Comparison of ENCODE assay signal across 29 cellular contexts in genomic region chr6:41541364-41541763, GRCh38.
"Had no signal": no experiment of that assay in that cellular context is flagged by ENCODE, and none has a peak within 500 bp of the region (broad histone marks: within the 10 kb centered on the region; RNA-seq: fewer than 3 reads in every experiment).

No MANE protein-coding gene starts in this region.

- H3K27ac ChIP-seq: neutrophil, pancreas, prostate gland, right lobe of liver, sigmoid colon, stomach, thoracic aorta, thyroid gland, tibial nerve, upper lobe of left lung, vagina had no signal

- H3K4me3 Mint-ChIP-seq: naive thymus-derived CD4-positive, alpha-beta T cell; natural killer cell; stimulated activated effector memory CD8-positive, alpha-beta T cell treated with anti-CD3 and anti-CD28 coated beads, Interleukin-12 subunit alpha, Interleukin-12 subunit beta, amount 100 ng/mL, for 72 hours; stimulated activated naive B cell treated with anti-CD40 and anti-IgM and Interleukin-4, amounts not matched to agents 10 μg/mL and 1 μg/mL and 100 μg/mL, for 72 hours; stimulated activated naive CD8-positive, alpha-beta T cell treated with anti-CD3 and anti-CD28 coated beads, Interleukin-15, Interleukin-2, amounts not matched to agents 100 ng/mL and 50 ng/mL, for 24 hours had no signal

- H3K9me3 Mint-ChIP-seq: naive thymus-derived CD4-positive, alpha-beta T cell; natural killer cell; nephron; neural crest cell; stimulated activated effector memory CD8-positive, alpha-beta T cell treated with anti-CD3 and anti-CD28 coated beads, Interleukin-12 subunit alpha, Interleukin-12 subunit beta, amount 100 ng/mL, for 72 hours; stimulated activated naive B cell treated with anti-CD40 and anti-IgM and Interleukin-4, amounts not matched to agents 10 μg/mL and 1 μg/mL and 100 μg/mL, for 72 hours; stimulated activated naive CD8-positive, alpha-beta T cell treated with anti-CD3 and anti-CD28 coated beads, Interleukin-15, Interleukin-2, amounts not matched to agents 100 ng/mL and 50 ng/mL, for 24 hours had no signal

- H3K9me3 ChIP-seq: neutrophil, pancreas, prostate gland, right lobe of liver, sigmoid colon, stomach, thoracic aorta, thyroid gland, tibial nerve, upper lobe of left lung, vagina had no signal

- H3K36me3 ChIP-seq: neutrophil, pancreas, prostate gland, right lobe of liver, sigmoid colon, stomach, thoracic aorta, thyroid gland, tibial nerve, upper lobe of left lung, vagina had no signal

- H3K36me3 Mint-ChIP-seq: naive thymus-derived CD4-positive, alpha-beta T cell; natural killer cell had no signal

- H3K4me3 ChIP-seq: pancreas, prostate gland, right lobe of liver, sigmoid colon, stomach, thoracic aorta, thyroid gland, tibial nerve, upper lobe of left lung, vagina had no signal

- FAIRE-seq: pancreas, small intestine, urothelium cell line had no signal

- DNase-seq: naive thymus-derived CD4-positive, alpha-beta T cell; natural killer cell; nucleus accumbens; pancreas; retina; right cardiac atrium; right lobe of liver; sigmoid colon; small intestine; stimulated activated CD4-positive, alpha-beta T cell treated with anti-CD3 and anti-CD28 coated beads, Interleukin-15, amount 100 ng/mL, for 24 hours; stimulated activated CD4-positive, alpha-beta T cell treated with anti-CD3 and anti-CD28 coated beads, Interleukin-2, amount 100 ng/mL, for 24 hours; stimulated activated CD4-positive, alpha-beta T cell treated with anti-CD3 and anti-CD28 coated beads, Interleukin-2, amount 100 ng/mL, for 48 hours; stimulated activated CD4-positive, alpha-beta T cell treated with anti-CD3 and anti-CD28 coated beads, Interleukin-4, amount 100 ng/mL, for 24 hours; stimulated activated naive B cell treated with anti-CD40 and anti-IgM and Interleukin-4, amounts not matched to agents 10 μg/mL and 1 μg/mL and 100 μg/mL, for 72 hours; stimulated activated naive CD4-positive, alpha-beta T cell treated with Interleukin-2 at 50 U/mL for 16 hours; stomach; thyroid gland; trophoblast cell; upper lobe of left lung had no signal

- ATAC-seq: naive thymus-derived CD4-positive, alpha-beta T cell; natural killer cell; pancreas; right cardiac atrium; right lobe of liver; stimulated activated effector memory CD8-positive, alpha-beta T cell treated with anti-CD3 and anti-CD28 coated beads, Interleukin-12 subunit alpha, Interleukin-12 subunit beta, amount 100 ng/mL, for 72 hours; stimulated activated naive B cell treated with anti-CD40 and anti-IgM and Interleukin-4, amounts not matched to agents 10 μg/mL and 1 μg/mL and 100 μg/mL, for 72 hours had no signal

- H3K27me3 ChIP-seq: pancreas, right lobe of liver, sigmoid colon, thyroid gland, tibial nerve, upper lobe of left lung, vagina had no signal

- H3K27ac Mint-ChIP-seq: naive thymus-derived CD4-positive, alpha-beta T cell; natural killer cell; nephron; stimulated activated effector memory CD8-positive, alpha-beta T cell treated with anti-CD3 and anti-CD28 coated beads, Interleukin-12 subunit alpha, Interleukin-12 subunit beta, amount 100 ng/mL, for 72 hours; stimulated activated naive B cell treated with anti-CD40 and anti-IgM and Interleukin-4, amounts not matched to agents 10 μg/mL and 1 μg/mL and 100 μg/mL, for 72 hours; stimulated activated naive CD8-positive, alpha-beta T cell treated with anti-CD3 and anti-CD28 coated beads, Interleukin-15, Interleukin-2, amounts not matched to agents 100 ng/mL and 50 ng/mL, for 24 hours had no signal
